Comparison of ENCODE assay signal across 9 cellular contexts in the genomic region with DNA sequence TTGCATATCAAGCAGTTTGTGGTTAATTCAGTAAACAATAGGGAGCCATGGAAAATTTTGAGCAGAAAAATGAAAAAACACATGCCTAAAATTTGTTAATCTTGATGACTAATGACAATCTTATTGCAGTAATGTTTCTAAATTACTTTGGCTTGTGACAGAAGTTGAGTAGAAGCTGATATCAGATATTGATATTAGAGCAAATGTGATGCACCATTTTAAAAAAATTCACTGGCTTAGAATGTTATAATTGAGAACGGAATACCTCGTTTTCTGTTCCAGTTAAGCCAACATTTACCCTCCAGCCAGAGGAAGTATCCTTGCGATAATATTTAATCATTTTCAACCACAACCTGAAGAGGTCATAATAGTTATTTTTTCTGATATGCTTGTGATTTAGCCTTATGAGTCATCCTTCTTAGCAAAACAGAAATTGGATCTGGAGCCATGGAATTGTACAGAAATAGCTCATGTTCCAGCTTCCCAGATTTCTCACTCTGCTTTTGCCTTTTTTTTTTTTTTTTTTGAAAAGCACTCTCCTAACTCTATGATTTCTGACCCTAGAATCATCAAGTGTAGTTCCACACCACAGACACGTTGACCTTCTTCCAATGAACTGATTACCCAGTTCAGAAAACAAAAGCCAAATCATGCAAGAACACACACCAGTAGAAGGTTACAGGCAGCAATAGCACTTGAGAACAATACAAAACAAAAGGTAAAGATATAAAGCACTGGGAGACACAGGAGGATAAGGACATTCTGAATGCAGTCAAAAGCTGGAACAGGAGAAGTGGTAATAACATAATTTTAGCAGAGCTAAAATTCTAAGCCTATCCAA.
DNase-seq lines count a peak whose midpoint lies in the region; ATAC-seq, FAIRE-seq and TF ChIP-seq lines count a peak whose summit lies in the region.
"Had no signal": no experiment of that assay in that cellular context is flagged by ENCODE, and none has a peak within 500 bp of the region (broad histone marks: within the 10 kb centered on the region; RNA-seq: fewer than 3 reads in every experiment).

No MANE protein-coding gene starts in this region.

- H3K27ac ChIP-seq in right cardiac atrium (ENCODE audit: low read length), result no peak overlapping the region
- peak overlapping the region; percentile 73 to 77 for H3K27ac ChIP-seq in tibial artery
- H3K27ac ChIP-seq in A673 (ENCODE audit: low read depth, low read length, poor library complexity, severe bottlenecking), result no peak overlapping the region

- H3K4me1 ChIP-seq in right cardiac atrium (ENCODE audit: control insufficient read depth, insufficient read depth, low read length), result peaks cover 2% of the 10 kb centered on the region
- H3K4me1 ChIP-seq in tibial artery, result peaks cover 0 to 80% (median 43%) of the 10 kb centered on the region in 4 donors
- H3K4me1 ChIP-seq in A673 (ENCODE audit: insufficient read depth, low read length, poor library complexity, severe bottlenecking), result no peaks in the 10 kb centered on the region

- in situ Hi-C loops in astrocyte of the spinal cord (cut with HindIII; ENCODE audit: low sequenced_read_pairs), result no loop called here

- no peak overlapping the region for H3K4me3 ChIP-seq in astrocyte of the spinal cord (ENCODE audit: low read depth, low read length)
- no peak overlapping the region for H3K4me3 ChIP-seq in right cardiac atrium (ENCODE audit: low read length)
- no peak overlapping the region for H3K4me3 ChIP-seq in tibial artery
- H3K4me3 ChIP-seq in A673 (ENCODE audit: low read depth, low read length, poor library complexity, severe bottlenecking), result no peak overlapping the region

- BruUV-seq in A673 (replicated peaks; lab: Mats Ljungman, UMichigan), result no TSS peak

- TF ChIP-seq CTCF in astrocyte of the spinal cord (IDR thresholded peaks at IDR 0.05; ENCODE audit: low read depth, low read length), result no peak
- no peak for TF ChIP-seq CTCF in tibial artery (IDR thresholded peaks at IDR 0.05)
- TF ChIP-seq CTCF in A673 (conservative IDR thresholded peaks at IDR 0.05; ENCODE audit: low read depth, low read length), result no peak
- no peak for TF ChIP-seq CTCF in D721Med (IDR thresholded peaks at IDR 0.05; ENCODE audit: insufficient read depth, missing control alignments)

- FAIRE-seq in D721Med (lab: Jason Lieb, UNC), result no peak

- ATAC-seq in right cardiac atrium, result peak; percentile 74 to 86

- DNase-seq in HS-27A (ENCODE audit: low read depth) (peak; percentile 35), astrocyte of the spinal cord (ENCODE audit: low read depth, low spot score) (peak; percentile 79), right cardiac atrium (no peak), tibial artery (no peak), cerebellum (ENCODE audit: low spot score) (no peak), A673 (ENCODE audit: low spot score) (no peak), D721Med (ENCODE audit: insufficient read length, low spot score) (no peak)
- DNase-seq: cerebellar nuclear complex; NK-92 treated with Interleukin-12 subunit alpha and Interleukin-12 subunit beta, amount 100 ng/mL, for 24 hours had no signal

- POLR2A ChIA-PET in A673 (lab: Charles Lee; ENCODE audit: low non-redundant PET), result no interaction called here

- intact Hi-C loops in right cardiac atrium (cut with DNase I), result no loop called here
- intact Hi-C loops in tibial artery (cut with DNase I; ENCODE audit: low total_unique reads), result no loop called here
- intact Hi-C loops in A673 (cut with micrococcal nuclease; ENCODE audit: unreplicated experiment), result no loop called here

- H3K27me3 ChIP-seq in right cardiac atrium (ENCODE audit: control insufficient read depth, insufficient read depth) (no peaks in the 10 kb centered on the region), tibial artery (no peaks in the 10 kb centered on the region), A673 (replicated peaks; ENCODE audit: insufficient read depth, low read depth, low read length, poor library complexity) (no peaks in the 10 kb centered on the region)

- CTCF ChIA-PET in A673 (lab: Charles Lee), result no interaction called here

- H3K36me3 ChIP-seq in tibial artery (no peaks in the 10 kb centered on the region), A673 (ENCODE audit: insufficient read depth, low read length, poor library complexity, severe bottlenecking) (no peaks in the 10 kb centered on the region)

- WGBS in right cardiac atrium, result 35% methylated on average over 4 of the region's 4 CpGs

- no peaks in the 10 kb centered on the region for H3K9me3 ChIP-seq in right cardiac atrium (ENCODE audit: control insufficient read depth, low read length)
- no peaks in the 10 kb centered on the region for H3K9me3 ChIP-seq in tibial artery
- H3K9me3 ChIP-seq in A673 (ENCODE audit: low read depth, low read length, poor library complexity, severe bottlenecking), result no peaks in the 10 kb centered on the region

Comparison
In these comparisons a context has a peak if more than half of its experiments do, and no peak if none do; other contexts are left out.
1. DNase-seq: peak in HS-27A (single experiment) and astrocyte of the spinal cord (single experiment); none in right cardiac atrium (0 of 3), tibial artery (0 of 2), cerebellum (single experiment), A673 (single experiment) and D721Med (single experiment).
2. H3K27ac ChIP-seq: peak in tibial artery (2 of 2); none in right cardiac atrium (single experiment) and A673 (single experiment).